In the genomic region with DNA sequence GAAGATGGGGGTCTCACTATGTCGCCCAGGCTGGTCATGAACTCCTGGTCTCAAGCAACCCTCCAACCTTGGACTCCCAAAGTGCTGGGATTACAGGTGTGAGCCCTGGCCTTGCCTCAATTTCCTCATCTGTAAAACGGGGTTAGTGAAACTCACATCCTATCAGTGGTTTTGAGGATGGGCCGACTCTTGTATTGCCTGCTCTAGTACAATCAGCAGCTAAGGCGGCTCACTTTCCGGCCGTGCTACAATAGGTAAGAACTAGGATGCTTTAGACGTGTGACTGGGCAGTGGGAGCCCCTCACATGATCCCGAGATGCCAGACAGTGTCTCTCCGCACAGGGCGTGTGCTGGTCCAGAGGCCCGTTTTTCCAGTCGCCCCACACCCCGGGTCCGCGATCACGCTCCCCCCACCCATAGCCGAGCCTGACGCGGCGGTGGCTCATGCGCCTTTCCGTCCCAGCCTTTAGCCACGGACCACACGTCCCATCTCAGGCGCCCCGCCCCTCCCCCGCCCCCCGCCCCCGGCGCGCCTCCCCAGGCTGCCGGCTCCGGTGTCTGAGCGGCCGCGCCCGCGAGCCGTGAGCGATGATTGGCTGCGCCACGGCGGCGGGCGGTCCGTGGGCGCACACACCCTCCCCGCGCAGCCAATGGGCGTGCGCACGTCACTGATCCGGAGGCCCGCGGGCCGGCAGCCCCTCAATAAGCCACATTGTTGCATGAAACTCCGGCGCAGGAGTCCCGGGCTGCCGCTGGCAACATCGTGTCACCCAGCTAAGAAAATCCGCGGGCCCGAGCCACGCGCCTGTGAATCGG, we compare ENCODE assay signal across 8 cellular contexts. TPM values are rescaled to one million over a fixed set of nuclear protein-coding genes. Genes with fewer than 3 reads are reported as not detected.
A peak's percentile ranks its signal among the peaks of the same experiment; 100 is the strongest.
DNase-seq lines count a peak whose midpoint lies in the region; ATAC-seq and TF ChIP-seq lines count a peak whose summit lies in the region.

A gene (plus strand): TSS at position 710 of the 816 bp plus-strand sequence. CDS start 454 bp downstream, outside the sequence.

- ATAC-seq in GM21423 (IDR thresholded peaks at IDR 0.05; ENCODE audit: unreplicated experiment) (peak; percentile 78), RWPE2 (ENCODE audit: low read depth) (peak; percentile 85)
- ATAC-seq in activated T-helper 17 cell treated with anti-CD3 and anti-CD28 coated beads, Interleukin-2, amount 50 U/mL, for 72 hours (replicated peaks): peak; percentile 89

- 6% methylated on average over 65 of the region's 67 CpGs for WGBS in HUES64

- H2AFZ ChIP-seq in neural cell (ENCODE audit: low read depth, low read length): no peak within 1 kb of the TSS

- H3K27me3 ChIP-seq in HUES64 (ENCODE audit: insufficient read depth, low read length) (no peaks in the 10 kb centered on the region), RWPE2 (ENCODE audit: insufficient read depth, poor library complexity, severe bottlenecking) (no peaks in the 10 kb centered on the region), neural cell (ENCODE audit: insufficient read depth, low read depth, low read length) (peaks cover 42% of the 10 kb centered on the region), stomach smooth muscle (ENCODE audit: control insufficient read depth in 1 of 2, insufficient read depth in 2 of 2, low read length in 2 of 2) (peaks cover 2 to 28% of the 10 kb centered on the region in 2 donors)

- peak within 1 kb of the TSS; percentile 95 for H3K4me3 ChIP-seq in HUES64 (ENCODE audit: low read length)
- peak within 1 kb of the TSS; percentile 54 for H3K4me3 ChIP-seq in RWPE2 (ENCODE audit: severe bottlenecking)
- H3K4me3 ChIP-seq in fibroblast of the aortic adventitia (ENCODE audit: low read depth, low read length): peak within 1 kb of the TSS; percentile 88
- peak within 1 kb of the TSS; percentile 78 for H3K4me3 ChIP-seq in neural cell (ENCODE audit: low read length)
- peak within 1 kb of the TSS; percentile 62 to 76 for H3K4me3 ChIP-seq in stomach smooth muscle (ENCODE audit: low read length in 2 of 2)

- H3K27ac Mint-ChIP-seq in activated T-helper 17 cell treated with anti-CD3 and anti-CD28 coated beads, Interleukin-2, amount 50 U/mL, for 72 hours: peak within 1 kb of the TSS; percentile 77

- peaks cover 44% of the 10 kb centered on the region for H3K36me3 Mint-ChIP-seq in activated T-helper 17 cell treated with anti-CD3 and anti-CD28 coated beads, Interleukin-2, amount 50 U/mL, for 72 hours (ENCODE audit: low read depth)

- peaks cover 4% of the 10 kb centered on the region for H3K27me3 Mint-ChIP-seq in activated T-helper 17 cell treated with anti-CD3 and anti-CD28 coated beads, Interleukin-2, amount 50 U/mL, for 72 hours

- H3K9me3 Mint-ChIP-seq in activated T-helper 17 cell treated with anti-CD3 and anti-CD28 coated beads, Interleukin-2, amount 50 U/mL, for 72 hours: no peaks in the 10 kb centered on the region

- H3K9me2 ChIP-seq in neural cell (ENCODE audit: insufficient read depth, low read length): no peaks in the 10 kb centered on the region

- H3K36me3 ChIP-seq in HUES64 (ENCODE audit: insufficient read depth, low read length): no peaks in the 10 kb centered on the region
- peaks cover 7% of the 10 kb centered on the region; the same call in 1 of the 2 replicates for H3K36me3 ChIP-seq in RWPE2 (ENCODE audit: low read depth)
- H3K36me3 ChIP-seq in neural cell (ENCODE audit: insufficient read depth, low read length): no peaks in the 10 kb centered on the region
- no peaks in the 10 kb centered on the region for H3K36me3 ChIP-seq in stomach smooth muscle (ENCODE audit: control insufficient read depth in 2 of 2, insufficient read depth in 2 of 2, low read length in 2 of 2)

- H3K9me3 ChIP-seq in HUES64 (ENCODE audit: insufficient read depth, low read depth, low read length) (no peaks in the 10 kb centered on the region), RWPE2 (ENCODE audit: severe bottlenecking) (no peaks in the 10 kb centered on the region), neural cell (ENCODE audit: low read length) (no peaks in the 10 kb centered on the region), stomach smooth muscle (ENCODE audit: control insufficient read depth in 2 of 2, low read length in 2 of 2) (no peaks in the 10 kb centered on the region)

- H3K4me2 ChIP-seq in neural cell (ENCODE audit: low read length): peak within 1 kb of the TSS; percentile 39

- peak; percentile 57 for DNase-seq in DMS153 (lab: John Stamatoyannopoulos, UW)
- peak; percentile 85 for DNase-seq in RWPE2 (ENCODE audit: low spot score)
- DNase-seq in fibroblast of the aortic adventitia (ENCODE audit: low read depth): peak; percentile 80

- H3K79me2 ChIP-seq in neural cell (replicated peaks; ENCODE audit: insufficient read depth, low read length): no peaks in the 10 kb centered on the region

- H3K4me1 ChIP-seq in HUES64 (ENCODE audit: insufficient read depth, low read length) (peaks cover 23% of the 10 kb centered on the region), RWPE2 (ENCODE audit: insufficient read depth, poor library complexity, severe bottlenecking) (peaks cover 9% of the 10 kb centered on the region), stomach smooth muscle (ENCODE audit: control insufficient read depth, insufficient read depth, low read length) (peaks cover 18% of the 10 kb centered on the region)

- H3F3A ChIP-seq in neural cell (ENCODE audit: insufficient read depth, low read length, poor library complexity, severe bottlenecking): no peaks in the 10 kb centered on the region

- H4K20me1 ChIP-seq in neural cell (ENCODE audit: insufficient read depth): no peaks in the 10 kb centered on the region

- TF ChIP-seq EP300 in neural cell (conservative IDR thresholded peaks at IDR 0.05; ENCODE audit: poor library complexity, severe bottlenecking): no peak

- no peak for TF ChIP-seq RAD21 in neural cell (conservative IDR thresholded peaks at IDR 0.05)

- H3K27ac ChIP-seq in HUES64 (ENCODE audit: low read depth, low read length): peak within 1 kb of the TSS; percentile 98
- peak within 1 kb of the TSS; percentile 77 for H3K27ac ChIP-seq in RWPE2 (ENCODE audit: poor library complexity, severe bottlenecking)
- H3K27ac ChIP-seq in neural cell (ENCODE audit: low read length): no peak within 1 kb of the TSS
- no peak within 1 kb of the TSS for H3K27ac ChIP-seq in stomach smooth muscle (ENCODE audit: low read length)

- peak within 1 kb of the TSS; percentile 95 for H3K9ac ChIP-seq in HUES64 (ENCODE audit: low read depth, low read length)
- no peak within 1 kb of the TSS for H3K9ac ChIP-seq in neural cell (ENCODE audit: low read length)
- peak within 1 kb of the TSS in 1 of 2 donors; percentile 53 for H3K9ac ChIP-seq in stomach smooth muscle (ENCODE audit: low read length in 2 of 2)

- peaks cover 39% of the 10 kb centered on the region for H3K4me1 Mint-ChIP-seq in activated T-helper 17 cell treated with anti-CD3 and anti-CD28 coated beads, Interleukin-2, amount 50 U/mL, for 72 hours

- TF ChIP-seq CTCF in RWPE2 (IDR thresholded peaks at IDR 0.05; ENCODE audit: poor library complexity, severe bottlenecking) (no peak), fibroblast of the aortic adventitia (IDR thresholded peaks at IDR 0.05; ENCODE audit: insufficient read depth, low read length) (no peak), neural cell (IDR thresholded peaks at IDR 0.05; ENCODE audit: poor library complexity, severe bottlenecking) (no peak)

- peak within 1 kb of the TSS; percentile 94 for H3K4me3 Mint-ChIP-seq in activated T-helper 17 cell treated with anti-CD3 and anti-CD28 coated beads, Interleukin-2, amount 50 U/mL, for 72 hours

TF ChIP-seq in neural cell, 6 proteins besides CTCF, POLR2A, EP300 and RAD21:
- TF ChIP-seq POLR2AphosphoS5 (IDR thresholded peaks at IDR 0.05) (no peak), TAF1 (IDR thresholded peaks at IDR 0.05; ENCODE audit: low read depth) (no peak), MXI1 (conservative IDR thresholded peaks at IDR 0.05; ENCODE audit: poor library complexity, severe bottlenecking) (no peak), EZH2 (IDR thresholded peaks at IDR 0.05; ENCODE audit: borderline replicate concordance, insufficient read depth, low read length, poor library complexity, severe bottlenecking) (no peak), SMC3 (conservative IDR thresholded peaks at IDR 0.05; ENCODE audit: poor library complexity) (no peak)
- TF ChIP-seq, protein P1, sequence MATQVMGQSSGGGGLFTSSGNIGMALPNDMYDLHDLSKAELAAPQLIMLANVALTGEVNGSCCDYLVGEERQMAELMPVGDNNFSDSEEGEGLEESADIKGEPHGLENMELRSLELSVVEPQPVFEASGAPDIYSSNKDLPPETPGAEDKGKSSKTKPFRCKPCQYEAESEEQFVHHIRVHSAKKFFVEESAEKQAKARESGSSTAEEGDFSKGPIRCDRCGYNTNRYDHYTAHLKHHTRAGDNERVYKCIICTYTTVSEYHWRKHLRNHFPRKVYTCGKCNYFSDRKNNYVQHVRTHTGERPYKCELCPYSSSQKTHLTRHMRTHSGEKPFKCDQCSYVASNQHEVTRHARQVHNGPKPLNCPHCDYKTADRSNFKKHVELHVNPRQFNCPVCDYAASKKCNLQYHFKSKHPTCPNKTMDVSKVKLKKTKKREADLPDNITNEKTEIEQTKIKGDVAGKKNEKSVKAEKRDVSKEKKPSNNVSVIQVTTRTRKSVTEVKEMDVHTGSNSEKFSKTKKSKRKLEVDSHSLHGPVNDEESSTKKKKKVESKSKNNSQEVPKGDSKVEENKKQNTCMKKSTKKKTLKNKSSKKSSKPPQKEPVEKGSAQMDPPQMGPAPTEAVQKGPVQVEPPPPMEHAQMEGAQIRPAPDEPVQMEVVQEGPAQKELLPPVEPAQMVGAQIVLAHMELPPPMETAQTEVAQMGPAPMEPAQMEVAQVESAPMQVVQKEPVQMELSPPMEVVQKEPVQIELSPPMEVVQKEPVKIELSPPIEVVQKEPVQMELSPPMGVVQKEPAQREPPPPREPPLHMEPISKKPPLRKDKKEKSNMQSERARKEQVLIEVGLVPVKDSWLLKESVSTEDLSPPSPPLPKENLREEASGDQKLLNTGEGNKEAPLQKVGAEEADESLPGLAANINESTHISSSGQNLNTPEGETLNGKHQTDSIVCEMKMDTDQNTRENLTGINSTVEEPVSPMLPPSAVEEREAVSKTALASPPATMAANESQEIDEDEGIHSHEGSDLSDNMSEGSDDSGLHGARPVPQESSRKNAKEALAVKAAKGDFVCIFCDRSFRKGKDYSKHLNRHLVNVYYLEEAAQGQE (IDR thresholded peaks at IDR 0.05; ENCODE audit: borderline replicate concordance): no peak

RNA-seq across cellular contexts. Expression of the gene that starts here (rescaled TPM):
- 26.0 TPM for polyA plus RNA-seq in HUES64 (2013, experiment 1 of 2)
- polyA plus RNA-seq in HUES64 (2013, experiment 2 of 2): 27.3 TPM
- total RNA-seq in activated T-helper 17 cell treated with anti-CD3 and anti-CD28 coated beads, Interleukin-2, amount 50 U/mL, for 72 hours: 10 to 100 TPM; 71.6 to 73.8 TPM
- 20.0 and 35.4 TPM in 2 replicates for total RNA-seq in fibroblast of the aortic adventitia (ENCODE audit: low replicate concordance)
- 0.47 and 0.90 TPM in 2 replicates for polyA plus RNA-seq in neural cell
- 0.73 and 1.4 TPM in 2 replicates for polyA minus RNA-seq in neural cell

Comparison
In these comparisons a context has a peak if more than half of its experiments do, and no peak if none do; other contexts are left out.
1. H3K27ac ChIP-seq: peak in HUES64 (single experiment) and RWPE2 (single experiment); none in neural cell (single experiment) and stomach smooth muscle (single experiment).
2. Peak in every context shown above with its lines, with median percentiles within 50 percentile points of each other: DNase-seq, ATAC-seq and H3K4me3 ChIP-seq.